ENCODE assay signal across 15 cellular contexts in genomic region chr12:106091421-106091820, GRCh38. TPM values are rescaled to one million over a fixed set of nuclear protein-coding genes. Genes with fewer than 3 reads are reported as not detected.
A peak's percentile ranks its signal among the peaks of the same experiment; 100 is the strongest.
DNase-seq lines count a peak whose midpoint lies in the region; ATAC-seq and TF ChIP-seq lines count a peak whose summit lies in the region.
"Had no signal": no experiment of that assay in that cellular context is flagged by ENCODE, and none has a peak within 500 bp of the region (broad histone marks: within the 10 kb centered on the region; RNA-seq: fewer than 3 reads in every experiment).

No MANE protein-coding gene starts in this region.

- intact Hi-C loops in CD8-positive, alpha-beta T cell (cut with DNase I, micrococcal nuclease) = no loop called here
- intact Hi-C loops in prostate gland (cut with DNase I) = no loop called here

- DNase-seq in AG04450 (ENCODE audit: low read depth, low spot score) = no peak
- DNase-seq in kidney glomerular epithelial cell (lab: John Stamatoyannopoulos, UW) = peak; percentile 37
- no peak for DNase-seq in GDM1 (lab: John Stamatoyannopoulos, UW)
- DNase-seq in CD8-positive, alpha-beta T cell = no peak
- DNase-seq in prostate gland (ENCODE audit: low spot score) = no peak
- DNase-seq: activated naive CD8-positive, alpha-beta T cell treated with anti-CD3 and anti-CD28 coated beads, Interleukin-2, amount 10 ng/mL, durations not matched to agents 7 days and 5 days; AML-193; glutamatergic neuron; H7; NCI-H510A treated with DMSO at 0.1 percent for 48 hours; SIG-M5 had no signal

- H3K4me3 Mint-ChIP-seq in CD8-positive, alpha-beta T cell = no peak overlapping the region
- H3K4me3 Mint-ChIP-seq: activated naive CD8-positive, alpha-beta T cell treated with anti-CD3 and anti-CD28 coated beads, Interleukin-2, amount 10 ng/mL, durations not matched to agents 7 days and 5 days had no signal

- peak overlapping the region; percentile 2 for H3K4me2 ChIP-seq in skeletal muscle satellite cell (ENCODE audit: low read length)

- H3K4me1 ChIP-seq in skeletal muscle satellite cell (ENCODE audit: control insufficient read depth, insufficient read depth, low read length) (peaks cover 37% of the 10 kb centered on the region), prostate gland (replicated peaks) (no peaks in the 10 kb centered on the region)
- no peaks in the 10 kb centered on the region for H3K4me1 ChIP-seq in CD8-positive, alpha-beta T cell (ENCODE audit: insufficient read depth, low read length)

- H3K27ac Mint-ChIP-seq in CD8-positive, alpha-beta T cell = no peak overlapping the region
- H3K27ac Mint-ChIP-seq: activated naive CD8-positive, alpha-beta T cell treated with anti-CD3 and anti-CD28 coated beads, Interleukin-2, amount 10 ng/mL, durations not matched to agents 7 days and 5 days had no signal

- no peak for TF ChIP-seq CTCF in AG04450 (IDR thresholded peaks at IDR 0.05; ENCODE audit: low read depth, low read length)
- TF ChIP-seq CTCF in CD8-positive, alpha-beta T cell (IDR thresholded peaks at IDR 0.05) = no peak
- TF ChIP-seq CTCF in prostate gland (IDR thresholded peaks at IDR 0.05) = no peak

- H3K36me3 ChIP-seq in skeletal muscle satellite cell (ENCODE audit: insufficient read depth, low read length) (peaks cover 6% of the 10 kb centered on the region), prostate gland (no peaks in the 10 kb centered on the region)
- H3K36me3 ChIP-seq in CD8-positive, alpha-beta T cell (ENCODE audit: insufficient read depth, low read length) = no peaks in the 10 kb centered on the region

- TF ChIP-seq POLR2A in prostate gland (IDR thresholded peaks at IDR 0.05) = no peak

- H3K9me3 Mint-ChIP-seq in CD8-positive, alpha-beta T cell = no peaks in the 10 kb centered on the region
- H3K9me3 Mint-ChIP-seq: activated naive CD8-positive, alpha-beta T cell treated with anti-CD3 and anti-CD28 coated beads, Interleukin-2, amount 10 ng/mL, durations not matched to agents 7 days and 5 days had no signal

- H3K36me3 Mint-ChIP-seq in CD8-positive, alpha-beta T cell = no peaks in the 10 kb centered on the region
- H3K36me3 Mint-ChIP-seq: activated naive CD8-positive, alpha-beta T cell treated with anti-CD3 and anti-CD28 coated beads, Interleukin-2, amount 10 ng/mL, durations not matched to agents 7 days and 5 days had no signal

- H3K27me3 ChIP-seq in AG04450 (ENCODE audit: control insufficient read depth, insufficient read depth, low read length) (no peaks in the 10 kb centered on the region), skeletal muscle satellite cell (ENCODE audit: control insufficient read depth, insufficient read depth, low read length) (no peaks in the 10 kb centered on the region), prostate gland (replicated peaks; ENCODE audit: insufficient read depth) (no peaks in the 10 kb centered on the region)
- no peaks in the 10 kb centered on the region for H3K27me3 ChIP-seq in CD8-positive, alpha-beta T cell (ENCODE audit: insufficient read depth, low read length)

- H3K27me3 Mint-ChIP-seq in CD8-positive, alpha-beta T cell (ENCODE audit: low read depth) = peaks cover 4% of the 10 kb centered on the region
- H3K27me3 Mint-ChIP-seq: activated naive CD8-positive, alpha-beta T cell treated with anti-CD3 and anti-CD28 coated beads, Interleukin-2, amount 10 ng/mL, durations not matched to agents 7 days and 5 days had no signal

- H3K4me3 ChIP-seq in AG04450 (ENCODE audit: low read depth, low read length) (no peak overlapping the region), skeletal muscle satellite cell (ENCODE audit: low read length) (no peak overlapping the region), prostate gland (no peak overlapping the region)
- H3K4me3 ChIP-seq in CD8-positive, alpha-beta T cell (ENCODE audit: low read depth, low read length) = no peak overlapping the region

- H3K27ac ChIP-seq in AG04450 (ENCODE audit: low read depth, low read length) (peak overlapping the region; percentile 71), angular gyrus (ENCODE audit: low read depth, low read length) (peak overlapping the region; percentile 75), prostate gland (peak overlapping the region in 1 of 2 donors; percentile 23)
- H3K27ac ChIP-seq in CD8-positive, alpha-beta T cell (ENCODE audit: low read depth, low read length) = no peak overlapping the region
- H3K27ac ChIP-seq: VCaP had no signal

- POLR2A ChIA-PET in AG04450 (lab: Yijun Ruan, JAX) = interaction anchor here (0.9 to 1.4 kb wide), 3 partner anchors 11 to 48 kb away, joined by 4 to 5 read pairs (median 4); partner anchors contain the start of gene NUAK1
- POLR2A ChIA-PET in CD8-positive, alpha-beta T cell (lab: Charles Lee) = no interaction called here

- 88% methylated on average over 6 of the region's 6 CpGs for WGBS in prostate gland

- CTCF ChIA-PET in AG04450 (lab: Charles Lee) = interaction anchor here (1.5 kb wide), 1 partner anchor 45 kb away, joined by 6 read pairs; no protein-coding TSS in a partner anchor
- CTCF ChIA-PET in CD8-positive, alpha-beta T cell (lab: Charles Lee) = no interaction called here

- no peaks in the 10 kb centered on the region for H3K4me1 Mint-ChIP-seq in CD8-positive, alpha-beta T cell (ENCODE audit: low read depth)
- H3K4me1 Mint-ChIP-seq: activated naive CD8-positive, alpha-beta T cell treated with anti-CD3 and anti-CD28 coated beads, Interleukin-2, amount 10 ng/mL, durations not matched to agents 7 days and 5 days had no signal

- peak overlapping the region; percentile 51 for H3K9ac ChIP-seq in skeletal muscle satellite cell (ENCODE audit: low read depth, low read length)

- no peak for ATAC-seq in CD8-positive, alpha-beta T cell
- no peak for ATAC-seq in HG02588 (IDR thresholded peaks at IDR 0.05; ENCODE audit: unreplicated experiment)

- H3K9me3 ChIP-seq in AG04450 (ENCODE audit: control insufficient read depth, insufficient read depth, low read length) (no peaks in the 10 kb centered on the region), skeletal muscle satellite cell (replicated peaks; ENCODE audit: low read length) (no peaks in the 10 kb centered on the region), prostate gland (no peaks in the 10 kb centered on the region)
- H3K9me3 ChIP-seq in CD8-positive, alpha-beta T cell (ENCODE audit: low read length) = no peaks in the 10 kb centered on the region

RNA-seq across cellular contexts. Expression of gene NUAK1, which starts 47.3 kb away (rescaled TPM):
- polyA plus RNA-seq in AG04450 (2011; rRNA removed) = 6.5 and 8.3 TPM in 2 replicates
- 10.6 TPM in 2 replicates for polyA minus RNA-seq in AG04450 (2011; rRNA and poly(A)+ RNA removed)
- total RNA-seq in skeletal muscle satellite cell (2012; rRNA removed) = 1.3 and 6.1 TPM in 2 replicates
- 1 to 10 TPM in 1 of 2 experiments, under 1 TPM in 1; 0.65 to 1.1 TPM for total RNA-seq in CD8-positive, alpha-beta T cell
- total RNA-seq in prostate gland = 10 to 100 TPM in 1 of 2 donors, 1 to 10 TPM in 1; 9.6 to 16.0 TPM
- total RNA-seq: activated naive CD8-positive, alpha-beta T cell treated with anti-CD3 and anti-CD28 coated beads, Interleukin-2, amount 10 ng/mL, durations not matched to agents 7 days and 5 days had no signal

Comparison
In these comparisons a context has a peak if more than half of its experiments do, and no peak if none do; other contexts are left out.
1. RNA of gene NUAK1, which starts 47.3 kb away (total RNA-seq): 9.6 to 16.0 TPM in prostate gland; 0.65 to 1.1 TPM in CD8-positive, alpha-beta T cell; every median in the first group is over 4 times any median in the second.